In genomic region chr4:183402771-183403170, GRCh38 we compare ENCODE assay signal across 16 cellular contexts. TPM values are rescaled to one million over a fixed set of nuclear protein-coding genes. Genes with fewer than 3 reads are reported as not detected.
A peak's percentile ranks its signal among the peaks of the same experiment; 100 is the strongest.
DNase-seq lines count a peak whose midpoint lies in the region; TF ChIP-seq lines count a peak whose summit lies in the region.
"Had no signal": no experiment of that assay in that cellular context is flagged by ENCODE, and none has a peak within 500 bp of the region (broad histone marks: within the 10 kb centered on the region; RNA-seq: fewer than 3 reads in every experiment).

No MANE protein-coding gene starts in this region.

- H3K4me3 ChIP-seq in OCI-LY3 (ENCODE audit: low read length), result no peak overlapping the region
- H3K4me3 ChIP-seq in thyroid gland (replicated peaks in 1 of 3), result no peak overlapping the region
- H3K4me3 ChIP-seq: right lobe of liver had no signal

- no peak overlapping the region for H3K4me2 ChIP-seq in OCI-LY3 (ENCODE audit: low read length)

- no peak overlapping the region for H3K9ac ChIP-seq in OCI-LY3 (ENCODE audit: low read length)

- no peak for TF ChIP-seq POLR2A in thyroid gland (IDR thresholded peaks at IDR 0.05)

- H2AFZ ChIP-seq in OCI-LY3 (ENCODE audit: low read depth, low read length), result peak overlapping the region; percentile 63; the same call in 1 of the 2 replicates

- no peaks in the 10 kb centered on the region for H3K36me3 ChIP-seq in OCI-LY3 (replicated peaks; ENCODE audit: low read depth, low read length)
- no peaks in the 10 kb centered on the region for H3K36me3 ChIP-seq in thyroid gland
- H3K36me3 ChIP-seq: right lobe of liver had no signal

- in situ Hi-C loops in G401 (cut with HindIII; ENCODE audit: low sequenced_read_pairs), result no loop called here

- no peak overlapping the region for H3K27ac ChIP-seq in OCI-LY3 (ENCODE audit: low read length)
- no peak overlapping the region for H3K27ac ChIP-seq in thyroid gland
- H3K27ac ChIP-seq: right lobe of liver had no signal

- H3K27me3 ChIP-seq in OCI-LY3 (ENCODE audit: low read depth, low read length) (no peaks in the 10 kb centered on the region), thyroid gland (no peaks in the 10 kb centered on the region)
- H3K27me3 ChIP-seq: right lobe of liver had no signal

- TF ChIP-seq CTCF in OCI-LY3 (IDR thresholded peaks at IDR 0.05; ENCODE audit: low read depth, low read length), result no peak
- TF ChIP-seq CTCF in thyroid gland (IDR thresholded peaks at IDR 0.05), result no peak

- DNase-seq in NCI-H748 (lab: John Stamatoyannopoulos, UW; ENCODE audit: unreplicated experiment), result peak; percentile 47
- no peak for DNase-seq in NCI-H748 treated with DMSO at 0.1 percent for 48 hours (lab: John Stamatoyannopoulos, UW)
- DNase-seq in G401 (ENCODE audit: low spot score), result peak; percentile 7
- peak; percentile 17 for DNase-seq in mucosa of gallbladder (ENCODE audit: low spot score)
- DNase-seq in thyroid gland, result no peak
- no peak for DNase-seq in NCI-H1930 (lab: John Stamatoyannopoulos, UW)
- no peak for DNase-seq in T-helper 2 cell
- DNase-seq: aorta; Caco-2; immature natural killer cell; mammary epithelial cell; NCI-H526 treated with DMSO at 0.1 percent for 48 hours; right lobe of liver; stimulated activated CD4-positive, alpha-beta T cell treated with anti-CD3 and anti-CD28 coated beads, Interleukin-4, amount 100 ng/mL, for 1 hour; T-helper 9 cell had no signal

- WGBS in thyroid gland, 2 donors, result 73 to 80% methylated on average over 4 of the region's 4 CpGs

- no peaks in the 10 kb centered on the region for H3K9me3 ChIP-seq in OCI-LY3 (ENCODE audit: insufficient read depth, low read length)
- H3K9me3 ChIP-seq in thyroid gland, result no peaks in the 10 kb centered on the region
- H3K9me3 ChIP-seq: Caco-2, right lobe of liver had no signal

- H4K20me1 ChIP-seq in OCI-LY3 (ENCODE audit: insufficient read depth, low read length), result no peaks in the 10 kb centered on the region

- intact Hi-C loops in thyroid gland (cut with DNase I), result no loop called here

- H3K4me1 ChIP-seq in OCI-LY3 (ENCODE audit: low read length) (peaks cover 20% of the 10 kb centered on the region), thyroid gland (peaks cover 5 to 6% of the 10 kb centered on the region in 2 donors)
- H3K4me1 ChIP-seq: Caco-2 had no signal

- H3K79me2 ChIP-seq in OCI-LY3 (ENCODE audit: low read length), result no peaks in the 10 kb centered on the region

RNA-seq across cellular contexts. Expression of gene CDKN2AIP, which starts 41.7 kb away (rescaled TPM):
- total RNA-seq in G401 (2014; rRNA removed; shearing (Covaris generic)), result 14.0 and 20.7 TPM in 2 replicates
- total RNA-seq in mucosa of gallbladder, result 19.1 TPM
- total RNA-seq in thyroid gland, result 10 to 100 TPM; 16.9 to 30.3 (median 22.8) TPM

Comparison
In these comparisons a context has a peak if more than half of its experiments do, and no peak if none do; other contexts are left out.
1. DNase-seq: peak in NCI-H748 (single experiment), G401 (single experiment) and mucosa of gallbladder (single experiment); none in NCI-H748 treated with DMSO at 0.1 percent for 48 hours (single experiment), thyroid gland (0 of 2), NCI-H1930 (0 of 2) and T-helper 2 cell (0 of 5).